Comparison of ENCODE assay signal across 8 cellular contexts in genomic region chr17:42322382-42323267, GRCh38. TPM values are rescaled to one million over a fixed set of nuclear protein-coding genes. Genes with fewer than 3 reads are reported as not detected.
DNase-seq lines count a peak whose midpoint lies in the region; ATAC-seq and TF ChIP-seq lines count a peak whose summit lies in the region.

No MANE protein-coding gene starts in this region.

- H3K27me3 ChIP-seq in GM06990 (replicated peaks; ENCODE audit: control insufficient read depth, insufficient read depth, low read length) (no peaks in the 10 kb centered on the region), kidney epithelial cell (ENCODE audit: control insufficient read depth, insufficient read depth, low read length) (no peaks in the 10 kb centered on the region)

- H3K36me3 ChIP-seq in GM06990 (ENCODE audit: control insufficient read depth, insufficient read depth, low read length) (peaks cover 14% of the 10 kb centered on the region), kidney epithelial cell (ENCODE audit: control insufficient read depth, insufficient read depth, low read length) (peaks cover 2% of the 10 kb centered on the region)

- TF ChIP-seq CTCF in GM06990 (IDR thresholded peaks at IDR 0.05; ENCODE audit: insufficient read depth, low read length, poor library complexity, severe bottlenecking) (peak; percentile 99), cardiac fibroblast (IDR thresholded peaks at IDR 0.05; ENCODE audit: low read depth, low read length) (peak; percentile 100), kidney epithelial cell (IDR thresholded peaks at IDR 0.05; ENCODE audit: insufficient read depth, low read length, poor library complexity, severe bottlenecking) (peak; percentile 99)

- no peak overlapping the region for H3K4me3 ChIP-seq in GM06990 (replicated peaks; ENCODE audit: low read depth, low read length)
- H3K4me3 ChIP-seq in cardiac fibroblast (replicated peaks in 1 of 2; ENCODE audit: low read depth in 2 of 2, low read length in 2 of 2): no peak overlapping the region
- no peak overlapping the region for H3K4me3 ChIP-seq in kidney epithelial cell (ENCODE audit: low read depth, low read length)

- DNase-seq in GM06990 (ENCODE audit: extremely low read depth, insufficient read length): peak; percentile 68
- DNase-seq in NCI-H460 (ENCODE audit: extremely low read depth, low read depth): peak; percentile 90
- peak; percentile 94 to 96 for DNase-seq in cardiac fibroblast (ENCODE audit: low read depth in 2 of 2)
- DNase-seq in kidney epithelial cell (ENCODE audit: low read depth): peak; percentile 65
- peak; percentile 92 to 95 for DNase-seq in stimulated activated CD4-positive, alpha-beta T cell treated with anti-CD3 and anti-CD28 coated beads, Interleukin-1b, Interleukin-23, amount 100 ng/mL, for 4 hours (ENCODE audit: low read depth in 2 of 2)

- ATAC-seq in HG03175 (IDR thresholded peaks at IDR 0.05; ENCODE audit: unreplicated experiment) (peak; percentile 76), HG02884 (IDR thresholded peaks at IDR 0.05; ENCODE audit: unreplicated experiment) (no peak)
- peak; percentile 94 to 97 for ATAC-seq in activated CD4-positive, CD25-positive, alpha-beta regulatory T cell treated with anti-CD3 and anti-CD28 coated beads, Interleukin-2, amount 50 U/mL, for 24 hours

RNA-seq across cellular contexts. Expression of gene STAT5A, which starts 34.3 kb away (rescaled TPM):
- total RNA-seq in NCI-H460 (2014; rRNA removed; shearing (Covaris generic)): 1.6 and 2.9 TPM in 2 replicates
- 1.2 and 2.3 TPM in 2 replicates for polyA plus RNA-seq in NCI-H460 (2014; cell fraction: nucleus; rRNA removed)
- 11.4 and 24.4 TPM in 2 replicates for total RNA-seq in kidney epithelial cell

RNA-seq across cellular contexts. Expression of gene STAT5B, which starts 46.4 kb away (rescaled TPM):
- 29.4 and 38.0 TPM in 2 replicates for total RNA-seq in NCI-H460 (2014; rRNA removed; shearing (Covaris generic))
- 29.8 and 36.6 TPM in 2 replicates for polyA plus RNA-seq in NCI-H460 (2014; cell fraction: nucleus; rRNA removed)
- total RNA-seq in kidney epithelial cell: 27.5 and 29.6 TPM in 2 replicates
